Comparison of ENCODE assay signal across 19 cellular contexts in genomic region chr10:14487511-14487909, GRCh38.
DNase-seq lines count a peak whose midpoint lies in the region; ATAC-seq and TF ChIP-seq lines count a peak whose summit lies in the region.
"Had no signal": no experiment of that assay in that cellular context is flagged by ENCODE, and none has a peak within 500 bp of the region (broad histone marks: within the 10 kb centered on the region; RNA-seq: fewer than 3 reads in every experiment).

No MANE protein-coding gene starts in this region.

- H3K9ac ChIP-seq in MM.1S (ENCODE audit: low read length) (peak overlapping the region; percentile 38; the same call in 1 of the 2 replicates), adipocyte (ENCODE audit: low read length) (no peak overlapping the region)

- no peaks in the 10 kb centered on the region for H3K36me3 ChIP-seq in MM.1S (replicated peaks; ENCODE audit: insufficient read depth, low read length)
- no peaks in the 10 kb centered on the region for H3K36me3 ChIP-seq in adipocyte (ENCODE audit: control insufficient read depth, insufficient read depth, low read length, severe bottlenecking)
- H3K36me3 ChIP-seq in tibial nerve: no peaks in the 10 kb centered on the region
- H3K36me3 ChIP-seq: gastroesophageal sphincter, right atrium auricular region, suprapubic skin had no signal

- H3K4me3 ChIP-seq in MM.1S (ENCODE audit: low read length) (no peak overlapping the region), adipocyte (ENCODE audit: low read length) (no peak overlapping the region), retinal pigment epithelial cell (ENCODE audit: low read length) (no peak overlapping the region), tibial nerve (no peak overlapping the region)
- H3K4me3 ChIP-seq: gastroesophageal sphincter, right atrium auricular region, suprapubic skin had no signal

- no peaks in the 10 kb centered on the region for H3K79me2 ChIP-seq in MM.1S (ENCODE audit: low read length)

- H3K27ac ChIP-seq in MM.1S (ENCODE audit: low read length): peak overlapping the region; percentile 73
- H3K27ac ChIP-seq in tibial nerve: no peak overlapping the region
- H3K27ac ChIP-seq: C4-2B, right atrium auricular region, suprapubic skin had no signal

- no peaks in the 10 kb centered on the region for H4K20me1 ChIP-seq in MM.1S (ENCODE audit: insufficient read depth, low read length)

- peaks cover 7% of the 10 kb centered on the region; the same call in 1 of the 2 replicates for H3F3A ChIP-seq in MM.1S (ENCODE audit: insufficient read depth, low read length)

- H3K4me1 ChIP-seq in MM.1S (ENCODE audit: low read length) (peaks cover 11% of the 10 kb centered on the region), adipocyte (ENCODE audit: control insufficient read depth, insufficient read depth, low read length) (no peaks in the 10 kb centered on the region), tibial nerve (peaks cover 0 to 17% (median 3%) of the 10 kb centered on the region in 4 donors)
- H3K4me1 ChIP-seq: right atrium auricular region had no signal

- H3K27me3 ChIP-seq in MM.1S (replicated peaks; ENCODE audit: insufficient read depth, low read length) (no peaks in the 10 kb centered on the region), adipocyte (replicated peaks; ENCODE audit: control insufficient read depth, insufficient read depth, low read length) (peaks cover 53% of the 10 kb centered on the region), tibial nerve (peaks cover 0 to 3% of the 10 kb centered on the region in 2 donors)
- H3K27me3 ChIP-seq: gastroesophageal sphincter, right atrium auricular region had no signal

- WGBS in tibial nerve, 2 donors: 17 to 24% methylated on average over 7 of the region's 7 CpGs

- H3K9me3 ChIP-seq in MM.1S (replicated peaks; ENCODE audit: insufficient read depth, low read length) (no peaks in the 10 kb centered on the region), adipocyte (ENCODE audit: control insufficient read depth, low read length) (peaks cover 10% of the 10 kb centered on the region), tibial nerve (no peaks in the 10 kb centered on the region)
- H3K9me3 ChIP-seq: right atrium auricular region, suprapubic skin had no signal

- ATAC-seq in GM19452 (IDR thresholded peaks at IDR 0.05; ENCODE audit: unreplicated experiment) (no peak), HG02759 (IDR thresholded peaks at IDR 0.05; ENCODE audit: unreplicated experiment) (no peak)
- ATAC-seq: effector memory CD8-positive, alpha-beta T cell; gastroesophageal sphincter had no signal

- H3K4me2 ChIP-seq in MM.1S (ENCODE audit: low read depth, low read length): peak overlapping the region; percentile 46

- TF ChIP-seq CTCF in MM.1S (IDR thresholded peaks at IDR 0.05; ENCODE audit: low read length) (no peak), retinal pigment epithelial cell (conservative IDR thresholded peaks at IDR 0.05; ENCODE audit: low read depth, low read length) (no peak), tibial nerve (IDR thresholded peaks at IDR 0.05) (no peak)

- H3K9me2 ChIP-seq in MM.1S (replicated peaks; ENCODE audit: insufficient read depth, low read length): no peaks in the 10 kb centered on the region

- no peak overlapping the region for H2AFZ ChIP-seq in MM.1S (ENCODE audit: low read length)

- no peak for TF ChIP-seq EP300 in tibial nerve (IDR thresholded peaks at IDR 0.05)

- no peak for DNase-seq in MM.1S
- DNase-seq in adipocyte (ENCODE audit: low read depth): peak; percentile 24
- DNase-seq in fibroblast of peridontal ligament (ENCODE audit: extremely low read depth): peak; percentile 73
- peak; percentile 61 for DNase-seq in retinal pigment epithelial cell (ENCODE audit: low read depth)
- DNase-seq in tibial nerve (ENCODE audit: low spot score in 2 of 2): no peak
- DNase-seq in glomerular visceral epithelial cell (ENCODE audit: extremely low spot score): no peak
- DNase-seq: activated CD4-positive, alpha-beta T cell treated with anti-CD3 and anti-CD28 coated beads for 48 hours; activated CD8-positive, alpha-beta memory T cell treated with anti-CD3 and anti-CD28 coated beads, Interleukin-2, amount 50 U/mL, for 48 hours; DMS79; effector memory CD8-positive, alpha-beta T cell; nephron progenitor cell; stimulated activated CD4-positive, alpha-beta T cell treated with anti-CD3 and anti-CD28 coated beads, Interleukin-1b, Interleukin-23, amount 100 ng/mL, for 48 hours; T1000 had no signal

- TF ChIP-seq POLR2A in tibial nerve (IDR thresholded peaks at IDR 0.05): no peak

Comparison
In these comparisons a context has a peak if more than half of its experiments do, and no peak if none do; other contexts are left out.
1. DNase-seq: peak in adipocyte (single experiment), fibroblast of peridontal ligament (single experiment) and retinal pigment epithelial cell (single experiment); none in MM.1S (single experiment), tibial nerve (0 of 2) and glomerular visceral epithelial cell (single experiment).